24 cellular contexts compared by ENCODE assay signal in the genomic region with DNA sequence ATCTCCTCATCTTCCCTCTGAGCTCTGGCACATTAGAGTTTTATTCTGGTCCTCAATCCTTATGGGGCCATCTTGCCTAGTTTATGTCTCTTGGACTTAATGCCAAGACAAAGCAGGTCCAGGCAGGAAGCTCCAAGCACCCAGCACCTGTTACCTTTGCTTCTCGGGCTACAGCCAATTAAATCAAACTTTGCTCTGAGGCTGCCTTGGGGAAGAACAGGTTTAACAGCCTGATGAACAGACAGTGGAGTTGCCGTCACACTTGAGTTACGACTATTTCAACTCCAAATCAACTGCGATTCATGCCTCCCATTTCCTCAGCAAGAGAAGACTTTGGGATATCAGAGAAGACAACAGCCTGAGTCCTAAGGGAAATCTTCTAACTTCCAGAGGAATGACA.
DNase-seq lines count a peak whose midpoint lies in the region; ATAC-seq and TF ChIP-seq lines count a peak whose summit lies in the region.
"Had no signal": no experiment of that assay in that cellular context is flagged by ENCODE, and none has a peak within 500 bp of the region (broad histone marks: within the 10 kb centered on the region; RNA-seq: fewer than 3 reads in every experiment).

No MANE protein-coding gene starts in this region.

- no peak overlapping the region for H3K4me3 Mint-ChIP-seq in CD14-positive monocyte
- H3K4me3 Mint-ChIP-seq: activated naive CD8-positive, alpha-beta T cell; activated T-helper 17 cell treated with anti-CD3 and anti-CD28 coated beads, Interleukin-2, amount 50 U/mL, for 72 hours; natural killer cell; stimulated activated naive CD8-positive, alpha-beta T cell treated with anti-CD3 and anti-CD28 coated beads, Interleukin-15, Interleukin-2, amounts not matched to agents 100 ng/mL and 50 ng/mL, for 24 hours had no signal

- no peak overlapping the region for H3K27ac Mint-ChIP-seq in CD14-positive monocyte
- H3K27ac Mint-ChIP-seq: activated naive CD8-positive, alpha-beta T cell; natural killer cell; stimulated activated naive CD8-positive, alpha-beta T cell treated with anti-CD3 and anti-CD28 coated beads, Interleukin-15, Interleukin-2, amounts not matched to agents 100 ng/mL and 50 ng/mL, for 24 hours had no signal

- peak; percentile 7 for DNase-seq in NCI-H748 (lab: John Stamatoyannopoulos, UW; ENCODE audit: unreplicated experiment)
- DNase-seq in NCI-H748 treated with DMSO at 0.1 percent for 48 hours (lab: John Stamatoyannopoulos, UW) = no peak
- peak; percentile 41 for DNase-seq in NCI-H69 (lab: John Stamatoyannopoulos, UW)
- DNase-seq in islet precursor cell = peak; percentile 55
- peak; percentile 54 to 65 for DNase-seq in thyroid gland
- no peak for DNase-seq in CD14-positive monocyte (ENCODE audit: low spot score)
- DNase-seq in NAMALWA (ENCODE audit: low spot score) = no peak
- DNase-seq in upper lobe of right lung = no peak
- DNase-seq: activated CD4-positive, alpha-beta T cell treated with anti-CD3 and anti-CD28 coated beads, Interleukin-2, amount 50 U/mL, for 1 hour; COR-L47; effector CD8-positive, alpha-beta T cell; mesenchymal stem cell; natural killer cell; NCI-H187; NCI-H345; ovary; right cardiac atrium; T-helper 2 cell; WERI-Rb-1 had no signal

- H3K9me3 ChIP-seq in thyroid gland (no peaks in the 10 kb centered on the region), upper lobe of right lung (no peaks in the 10 kb centered on the region)
- H3K9me3 ChIP-seq: ovary had no signal

- WGBS in thyroid gland, 2 donors = 43% methylated on average over 4 of the region's 4 CpGs

- no peaks in the 10 kb centered on the region for H3K27me3 Mint-ChIP-seq in CD14-positive monocyte (ENCODE audit: low read depth in 3 of 3)
- H3K27me3 Mint-ChIP-seq: activated naive CD8-positive, alpha-beta T cell; activated T-helper 17 cell treated with anti-CD3 and anti-CD28 coated beads, Interleukin-2, amount 50 U/mL, for 72 hours; stimulated activated naive CD8-positive, alpha-beta T cell treated with anti-CD3 and anti-CD28 coated beads, Interleukin-15, Interleukin-2, amounts not matched to agents 100 ng/mL and 50 ng/mL, for 24 hours had no signal

- TF ChIP-seq POLR2A in thyroid gland (IDR thresholded peaks at IDR 0.05) = no peak

- TF ChIP-seq CTCF in thyroid gland (IDR thresholded peaks at IDR 0.05) (no peak), CD14-positive monocyte (IDR thresholded peaks at IDR 0.05) (no peak), upper lobe of right lung (IDR thresholded peaks at IDR 0.05) (no peak)

- peaks cover 0 to 7% (median 3%) of the 10 kb centered on the region in 7 donors for H3K9me3 Mint-ChIP-seq in CD14-positive monocyte

- H3K4me3 ChIP-seq in thyroid gland (replicated peaks in 1 of 3) = no peak overlapping the region
- no peak overlapping the region for H3K4me3 ChIP-seq in upper lobe of right lung
- H3K4me3 ChIP-seq: K562, ovary, tibial nerve had no signal

- H3K27ac ChIP-seq in thyroid gland = no peak overlapping the region
- no peak overlapping the region for H3K27ac ChIP-seq in upper lobe of right lung
- H3K27ac ChIP-seq: ovary, tibial nerve, WERI-Rb-1 had no signal

- no peak for ATAC-seq in upper lobe of right lung
- ATAC-seq: activated T-helper 17 cell treated with anti-CD3 and anti-CD28 coated beads, Interleukin-2, amount 50 U/mL, for 72 hours; K562; natural killer cell; right cardiac atrium had no signal

- peaks cover 41 to 43% of the 10 kb centered on the region in 2 donors for H3K36me3 Mint-ChIP-seq in CD14-positive monocyte

- H3K4me1 ChIP-seq in thyroid gland (peaks cover 6 to 8% of the 10 kb centered on the region in 2 donors), upper lobe of right lung (no peaks in the 10 kb centered on the region)
- H3K4me1 ChIP-seq: tibial nerve had no signal

- peaks cover 7% of the 10 kb centered on the region for H3K4me1 Mint-ChIP-seq in CD14-positive monocyte
- H3K4me1 Mint-ChIP-seq: activated T-helper 17 cell treated with anti-CD3 and anti-CD28 coated beads, Interleukin-2, amount 50 U/mL, for 72 hours; natural killer cell had no signal

- H3K36me3 ChIP-seq in thyroid gland (peaks cover 18 to 19% of the 10 kb centered on the region in 2 donors), upper lobe of right lung (peaks cover 23% of the 10 kb centered on the region)
- H3K36me3 ChIP-seq: ovary had no signal

- H3K27me3 ChIP-seq in thyroid gland (no peaks in the 10 kb centered on the region), upper lobe of right lung (no peaks in the 10 kb centered on the region)
- H3K27me3 ChIP-seq: ovary, tibial nerve had no signal

- intact Hi-C loops in thyroid gland (cut with DNase I) = no loop called here
- intact Hi-C loops in CD14-positive monocyte (cut with micrococcal nuclease) = no loop called here
- intact Hi-C loops in upper lobe of right lung (cut with DNase I) = no loop called here

Comparison
In these comparisons a context has a peak if more than half of its experiments do, and no peak if none do; other contexts are left out.
1. DNase-seq: peak in NCI-H748 (single experiment), NCI-H69 (single experiment), islet precursor cell (single experiment) and thyroid gland (2 of 2); none in NCI-H748 treated with DMSO at 0.1 percent for 48 hours (single experiment), CD14-positive monocyte (single experiment), NAMALWA (single experiment) and upper lobe of right lung (single experiment).